In genomic region chr20:1949306-1949705, GRCh38 we compare ENCODE assay signal across 1 cellular context.
TF ChIP-seq lines count a peak whose summit lies in the region.

No MANE protein-coding gene starts in this region.

TF ChIP-seq in H1, 55 proteins besides CTCF, POLR2A, EP300 and RAD21:
- TF ChIP-seq FOSL1 (IDR thresholded peaks at IDR 0.05; ENCODE audit: insufficient read depth, low read depth, low read length) (no peak), SP1 (IDR thresholded peaks at IDR 0.05; ENCODE audit: low read depth, low read length) (no peak), JUN (IDR thresholded peaks at IDR 0.05; ENCODE audit: low read depth, low read length) (no peak), BCL11A (IDR thresholded peaks at IDR 0.05; ENCODE audit: low read depth in 2 of 2, low read length in 2 of 2) (no peak), RBBP5 (IDR thresholded peaks at IDR 0.05; ENCODE audit: borderline replicate concordance, low read depth, low read length) (no peak), USF2 (IDR thresholded peaks at IDR 0.05; ENCODE audit: low read length) (no peak), MAX (IDR thresholded peaks at IDR 0.05) (no peak), TBP (IDR thresholded peaks at IDR 0.05; ENCODE audit: low read depth, low read length) (no peak)
TF ChIP-seq in H1: peak in this region for 0.
